Comparison of ENCODE assay signal across 14 cellular contexts in genomic region chr4:24244663-24245519, GRCh38.
DNase-seq lines count a peak whose midpoint lies in the region; ATAC-seq and TF ChIP-seq lines count a peak whose summit lies in the region.
"Had no signal": no experiment of that assay in that cellular context is flagged by ENCODE, and none has a peak within 500 bp of the region (broad histone marks: within the 10 kb centered on the region; RNA-seq: fewer than 3 reads in every experiment).

No MANE protein-coding gene starts in this region.

- no peaks in the 10 kb centered on the region for H3K36me3 ChIP-seq in mesenchymal stem cell (ENCODE audit: control insufficient read depth in 1 of 2, insufficient read depth in 2 of 2, low read depth in 1 of 2, low read length in 2 of 2)

- no peak overlapping the region for H2BK5ac ChIP-seq in mesenchymal stem cell (ENCODE audit: low read depth, low read length, poor library complexity, severe bottlenecking)

- H3K9me3 ChIP-seq in mesenchymal stem cell (ENCODE audit: control insufficient read depth, low read length) = no peaks in the 10 kb centered on the region

- no peak overlapping the region for H3K4ac ChIP-seq in mesenchymal stem cell (ENCODE audit: low read depth in 1 of 2, low read length in 2 of 2)

- DNase-seq in NCI-H345 (lab: John Stamatoyannopoulos, UW) (peak; percentile 4), NCI-H345 treated with DMSO at 0.1 percent for 48 hours (lab: John Stamatoyannopoulos, UW; ENCODE audit: unreplicated experiment) (no peak), fibroblast of mammary gland (ENCODE audit: low read depth) (peak; percentile 16), mesenchymal stem cell (peak; percentile 17), superior temporal gyrus (ENCODE audit: extremely low spot score) (peak; percentile 53)
- DNase-seq: activated B cell treated with CpG ODN at 0.5 μM for 24 hours; activated naive CD4-positive, alpha-beta T cell treated with anti-CD3 and anti-CD28 coated beads for 36 hours; CD8-positive, alpha-beta memory T cell; GDM1; glutamatergic neuron; stimulated activated naive CD8-positive, alpha-beta T cell treated with anti-CD3 and anti-CD28 coated beads, Interleukin-15, amount 100 ng/mL, for 72 hours had no signal

- H3K4me2 ChIP-seq in mesenchymal stem cell (ENCODE audit: low read length, poor library complexity, severe bottlenecking) = no peak overlapping the region

- H4K91ac ChIP-seq in mesenchymal stem cell (ENCODE audit: low read length) = no peak overlapping the region

- H2AK5ac ChIP-seq in mesenchymal stem cell (ENCODE audit: low read length, severe bottlenecking) = no peak overlapping the region

- TF ChIP-seq CTCF in fibroblast of mammary gland (conservative IDR thresholded peaks at IDR 0.05; ENCODE audit: control insufficient read depth, insufficient read depth, low read depth, low read length) = no peak

- no peak overlapping the region for H3K18ac ChIP-seq in mesenchymal stem cell (ENCODE audit: low read depth in 1 of 2, low read length in 2 of 2)

- no peak overlapping the region for H3K9ac ChIP-seq in mesenchymal stem cell (ENCODE audit: low read length)

- no peak overlapping the region for H3K14ac ChIP-seq in mesenchymal stem cell (ENCODE audit: low read length in 2 of 2)

- 79% methylated on average over 9 of the region's 9 CpGs for WGBS in mesenchymal stem cell

- no peak overlapping the region for H2BK12ac ChIP-seq in mesenchymal stem cell (ENCODE audit: low read length in 2 of 2)

- no peaks in the 10 kb centered on the region for H3K79me1 ChIP-seq in mesenchymal stem cell (replicated peaks; ENCODE audit: low read length, poor library complexity, severe bottlenecking)

- H3K27me3 ChIP-seq in mesenchymal stem cell (ENCODE audit: control insufficient read depth in 1 of 2, insufficient read depth in 1 of 2, low read length in 2 of 2) = no peaks in the 10 kb centered on the region

- H3K4me1 ChIP-seq in mesenchymal stem cell (ENCODE audit: control insufficient read depth, insufficient read depth, low read depth, low read length) = no peaks in the 10 kb centered on the region

- no peak overlapping the region for H3K23ac ChIP-seq in mesenchymal stem cell (ENCODE audit: low read length in 2 of 2)

- H3K4me3 ChIP-seq in fibroblast of mammary gland (ENCODE audit: control insufficient read depth, low read depth, low read length) (no peak overlapping the region), mesenchymal stem cell (ENCODE audit: insufficient read depth in 1 of 2, low read depth in 1 of 2, low read length in 2 of 2) (no peak overlapping the region)

- no peak overlapping the region for H3K27ac ChIP-seq in mesenchymal stem cell (ENCODE audit: low read length, poor library complexity, severe bottlenecking)

- no peak overlapping the region for H2BK15ac ChIP-seq in mesenchymal stem cell (ENCODE audit: low read depth, poor library complexity, severe bottlenecking)

- no peak overlapping the region for H2BK120ac ChIP-seq in mesenchymal stem cell (ENCODE audit: low read depth, low read length)

- H4K8ac ChIP-seq in mesenchymal stem cell (ENCODE audit: low read length) = no peak overlapping the region

- no peak overlapping the region for H2AFZ ChIP-seq in mesenchymal stem cell (ENCODE audit: low read depth, low read length)

- ATAC-seq in HG03521 (IDR thresholded peaks at IDR 0.05; ENCODE audit: unreplicated experiment) (no peak), HG02973 (IDR thresholded peaks at IDR 0.05; ENCODE audit: unreplicated experiment) (no peak), GM19035 (IDR thresholded peaks at IDR 0.05; ENCODE audit: unreplicated experiment) (no peak)
- ATAC-seq: stimulated activated naive CD8-positive, alpha-beta T cell treated with anti-CD3 and anti-CD28 coated beads, Interleukin-15, amount 100 ng/mL, for 72 hours had no signal
